Comparison of ENCODE assay signal across 35 cellular contexts in the genomic region with DNA sequence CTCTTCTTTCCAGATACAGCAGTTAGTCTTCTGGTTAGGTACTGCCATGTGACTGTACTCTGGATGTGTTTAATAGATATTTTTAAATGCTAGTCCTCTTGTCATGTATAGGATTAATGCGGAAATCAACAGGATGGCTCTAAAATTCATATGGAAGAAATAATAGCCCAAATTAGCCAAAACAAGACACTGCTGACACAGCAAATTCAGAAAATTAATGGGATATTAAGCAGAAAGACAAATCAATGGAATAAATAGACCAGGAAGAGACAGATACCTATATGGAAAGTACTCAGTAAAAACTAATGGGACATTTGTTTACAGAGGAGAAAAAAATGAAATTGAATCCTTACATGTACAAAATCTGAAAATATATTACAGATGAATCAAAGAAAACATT.
"Had no signal": no experiment of that assay in that cellular context is flagged by ENCODE, and none has a peak within 500 bp of the region (broad histone marks: within the 10 kb centered on the region; RNA-seq: fewer than 3 reads in every experiment).

No MANE protein-coding gene starts in this region.

- H3K4me1 ChIP-seq: ascending aorta had no signal

- H3K4me3 Mint-ChIP-seq: activated B cell treated with CpG ODN at 0.5 μM for 24 hours; activated CD4-positive, alpha-beta memory T cell treated with anti-CD3 and anti-CD28 coated beads for 36 hours; activated CD4-positive, alpha-beta T cell treated with anti-CD3 and anti-CD28 coated beads, Interleukin-2, amount 10 ng/mL, durations not matched to agents 24 days and 14 days; activated CD8-positive, alpha-beta T cell treated with anti-CD3 and anti-CD28 coated beads for 36 hours; activated naive CD4-positive, alpha-beta T cell treated with anti-CD3 and anti-CD28 coated beads for 36 hours; activated naive CD8-positive, alpha-beta T cell treated with anti-CD3 and anti-CD28 coated beads for 36 hours; activated T-cell treated with anti-CD3 and anti-CD28 coated beads, Interleukin-2, amount 50 U/mL, for 4 hours; activated T-cell treated with anti-CD3 and anti-CD28 coated beads, Interleukin-2, amount 50 U/mL, for 72 hours; activated T-helper 1 cell treated with anti-CD3 and anti-CD28 coated beads, Interleukin-12 subunit alpha, Interleukin-12 subunit beta, Interleukin-2, Interleukin-4 antibody, amounts not matched to agents 30 ng/mL and 10 ng/mL and 1 ng/mL, durations not matched to agents 14 hours and 24 hours and 36 hours; activated T-helper 17 cell treated with anti-CD3 and anti-CD28 coated beads, Interleukin-2, amount 50 U/mL, for 72 hours; brain; central memory CD8-positive, alpha-beta T cell; T-helper 17 cell had no signal

- H3K27me3 ChIP-seq: ascending aorta, cardiac muscle cell had no signal

- H3K9me3 ChIP-seq: ascending aorta had no signal

- H3K36me3 Mint-ChIP-seq: activated CD4-positive, alpha-beta memory T cell treated with anti-CD3 and anti-CD28 coated beads for 36 hours; activated naive CD4-positive, alpha-beta T cell treated with anti-CD3 and anti-CD28 coated beads, Interleukin-2, amount 50 U/mL, for 72 hours; activated naive CD8-positive, alpha-beta T cell treated with anti-CD3 and anti-CD28 coated beads for 36 hours; brain had no signal

- FAIRE-seq: bronchial epithelial cell, TTC549 had no signal

- H3K27me3 Mint-ChIP-seq: activated B cell treated with CpG ODN at 0.5 μM for 24 hours; activated CD4-positive, alpha-beta memory T cell treated with anti-CD3 and anti-CD28 coated beads for 36 hours; activated CD4-positive, alpha-beta T cell treated with anti-CD3 and anti-CD28 coated beads, Interleukin-2, amount 10 ng/mL, durations not matched to agents 24 days and 14 days; activated CD8-positive, alpha-beta T cell treated with anti-CD3 and anti-CD28 coated beads for 36 hours; activated naive CD8-positive, alpha-beta T cell treated with anti-CD3 and anti-CD28 coated beads for 36 hours; activated T-helper 17 cell treated with anti-CD3 and anti-CD28 coated beads, Interleukin-2, amount 50 U/mL, for 72 hours; brain; central memory CD8-positive, alpha-beta T cell; T-helper 17 cell had no signal

- H3K27ac Mint-ChIP-seq: activated B cell treated with CpG ODN at 0.5 μM for 24 hours; activated CD4-positive, alpha-beta memory T cell treated with anti-CD3 and anti-CD28 coated beads for 36 hours; activated CD4-positive, alpha-beta T cell treated with anti-CD3 and anti-CD28 coated beads, Interleukin-2, amount 10 ng/mL, durations not matched to agents 24 days and 14 days; activated CD8-positive, alpha-beta T cell treated with anti-CD3 and anti-CD28 coated beads for 36 hours; activated naive CD4-positive, alpha-beta T cell treated with anti-CD3 and anti-CD28 coated beads for 36 hours; activated naive CD4-positive, alpha-beta T cell treated with anti-CD3 and anti-CD28 coated beads, Interleukin-2, amount 50 U/mL, for 72 hours; activated naive CD8-positive, alpha-beta T cell treated with anti-CD3 and anti-CD28 coated beads for 36 hours; activated T-cell treated with anti-CD3 and anti-CD28 coated beads, Interleukin-2, amount 50 U/mL, for 72 hours; activated T-helper 1 cell treated with anti-CD3 and anti-CD28 coated beads, Interleukin-12 subunit alpha, Interleukin-12 subunit beta, Interleukin-2, Interleukin-4 antibody, amounts not matched to agents 30 ng/mL and 10 ng/mL and 1 ng/mL, durations not matched to agents 14 hours and 24 hours and 36 hours; activated T-helper 17 cell treated with anti-CD3 and anti-CD28 coated beads, Interleukin-2, amount 50 U/mL, for 72 hours; T-helper 17 cell had no signal

- H3K27ac ChIP-seq: ascending aorta, cardiac muscle cell, VCaP had no signal

- ATAC-seq: activated CD8-positive, alpha-beta T cell treated with anti-CD3 and anti-CD28 coated beads for 36 hours; activated naive CD4-positive, alpha-beta T cell treated with anti-CD3 and anti-CD28 coated beads, Interleukin-2, amount 50 U/mL, for 72 hours; activated T-cell treated with anti-CD3 and anti-CD28 coated beads, Interleukin-2, amount 50 U/mL, for 4 hours; activated T-cell treated with anti-CD3 and anti-CD28 coated beads, Interleukin-2, amount 50 U/mL, for 72 hours; activated T-helper 17 cell treated with anti-CD3 and anti-CD28 coated beads, Interleukin-2, amount 50 U/mL, for 72 hours; T-helper 17 cell had no signal

- DNase-seq: activated B cell treated with CpG ODN at 0.5 μM for 24 hours; activated CD4-positive, alpha-beta memory T cell treated with anti-CD3 and anti-CD28 coated beads for 36 hours; activated CD4-positive, alpha-beta T cell treated with anti-CD3 and anti-CD28 coated beads for 4 hours; activated CD4-positive, alpha-beta T cell treated with anti-CD3 and anti-CD28 coated beads, Interleukin-2, amount 10 ng/mL, durations not matched to agents 24 days and 14 days; activated CD4-positive, alpha-beta T cell treated with anti-CD3 and anti-CD28 coated beads, Interleukin-2, amount 50 U/mL, for 1 hour; activated CD4-positive, alpha-beta T cell treated with anti-CD3 and anti-CD28 coated beads, Interleukin-2, amount 50 U/mL, for 4 hours; activated CD4-positive, CD25-positive, alpha-beta regulatory T cell treated with anti-CD3 and anti-CD28 coated beads, Interleukin-2, amount 50 U/mL, for 72 hours; activated CD8-positive, alpha-beta memory T cell treated with anti-CD3 and anti-CD28 coated beads, Interleukin-2, amount 50 U/mL, for 4 hours; activated CD8-positive, alpha-beta T cell treated with anti-CD3 and anti-CD28 coated beads for 36 hours; activated effector memory CD4-positive, alpha-beta T cell treated with anti-CD3 and anti-CD28 coated beads, Interleukin-2, amount 50 U/mL, for 16 hours; activated gamma-delta T cell treated with Interleukin-2 at 50 U/mL for 16 hours; activated naive CD4-positive, alpha-beta T cell; activated naive CD4-positive, alpha-beta T cell treated with anti-CD3 and anti-CD28 coated beads for 36 hours; activated naive CD4-positive, alpha-beta T cell treated with anti-CD3 and anti-CD28 coated beads, Interleukin-2, amount 50 U/mL, for 16 hours; activated naive CD8-positive, alpha-beta T cell treated with anti-CD3 and anti-CD28 coated beads for 36 hours; activated T-cell treated with anti-CD3 and anti-CD28 coated beads for 4 hours; activated T-cell treated with anti-CD3 and anti-CD28 coated beads, Interleukin-2, amount 50 U/mL, for 1 hour; activated T-cell treated with anti-CD3 and anti-CD28 coated beads, Interleukin-2, amount 50 U/mL, for 4 hours; activated T-cell treated with anti-CD3 and anti-CD28 coated beads, Interleukin-2, amount 50 U/mL, for 72 hours; amygdala; anterior cingulate cortex; caudate nucleus; cerebellar nuclear complex; T-helper 17 cell; T1000 had no signal

- H3K4me3 ChIP-seq: ascending aorta, cardiac muscle cell had no signal

- H3K4me1 Mint-ChIP-seq: activated B cell treated with CpG ODN at 0.5 μM for 24 hours; activated CD4-positive, alpha-beta T cell treated with anti-CD3 and anti-CD28 coated beads, Interleukin-2, amount 10 ng/mL, durations not matched to agents 24 days and 14 days; activated naive CD8-positive, alpha-beta T cell treated with anti-CD3 and anti-CD28 coated beads for 36 hours; activated T-helper 17 cell treated with anti-CD3 and anti-CD28 coated beads, Interleukin-2, amount 50 U/mL, for 72 hours; brain; central memory CD8-positive, alpha-beta T cell; T-helper 17 cell had no signal

- H3K36me3 ChIP-seq: ascending aorta, cardiac muscle cell had no signal
